Comparison of ENCODE assay signal across 28 cellular contexts in genomic region chr10:31304261-31304970, GRCh38. TPM values are rescaled to one million over a fixed set of nuclear protein-coding genes. Genes with fewer than 3 reads are reported as not detected.
DNase-seq lines count a peak whose midpoint lies in the region; ATAC-seq, FAIRE-seq and TF ChIP-seq lines count a peak whose summit lies in the region.
"Had no signal": no experiment of that assay in that cellular context is flagged by ENCODE, and none has a peak within 500 bp of the region (broad histone marks: within the 10 kb centered on the region; RNA-seq: fewer than 3 reads in every experiment).

No MANE protein-coding gene starts in this region.

- dilution Hi-C loops in IMR-90 (cut with HindIII; ENCODE audit: low sequenced_read_pairs, unreplicated experiment): no loop called here

- H2AK9ac ChIP-seq in IMR-90 (replicated peaks; ENCODE audit: low read depth, low read length, poor library complexity): no peak overlapping the region

- H3K36me3 ChIP-seq in ACC112 (ENCODE audit: insufficient read depth, low read length) (no peaks in the 10 kb centered on the region), IMR-90 (ENCODE audit: control insufficient read depth, insufficient read depth, low read length) (0 out of 2 replicates have a peak, but pooled peaks cover 2% of the 10 kb centered on the region), K562 (ENCODE audit: control insufficient read depth, insufficient read depth, low read length) (no peaks in the 10 kb centered on the region)
- H3K36me3 ChIP-seq: neutrophil, upper lobe of left lung had no signal

- H2BK5ac ChIP-seq in IMR-90 (ENCODE audit: low read depth, low read length, poor library complexity, severe bottlenecking): peak overlapping the region; percentile 89

- TF ChIP-seq POLR2A in IMR-90 (IDR thresholded peaks at IDR 0.05; ENCODE audit: low read depth, low read length) (no peak), K562 (conservative IDR thresholded peaks at IDR 0.05) (no peak)

- WGBS in IMR-90 (ENCODE audit: extremely low coverage in 2 of 2, insufficient read length in 1 of 2), 2 experiments: 67% methylated on average over 1 of the region's 6 CpGs; no CpG with 5 or more reads in 1 of the 2 experiments
- WGBS in K562 (ENCODE audit: insufficient coverage, low coverage, missing lambda C conversion rate): 0% methylated on average over 6 of the region's 6 CpGs

- H4K8ac ChIP-seq in IMR-90 (ENCODE audit: low read depth in 2 of 2, low read length in 2 of 2): peak overlapping the region in 1 of 2 experiments; percentile 55; a peak in 2 of 4 replicates

- peak overlapping the region; percentile 52; the same call in 1 of the 3 replicates for H2BK15ac ChIP-seq in IMR-90 (ENCODE audit: low read depth, low read length)

- TF ChIP-seq CTCF in IMR-90 (conservative IDR thresholded peaks at IDR 0.05; ENCODE audit: low read depth, low read length) (no peak), K562 (IDR thresholded peaks at IDR 0.05 in 2 of 3, conservative IDR thresholded peaks at IDR 0.05 in 1 of 3; ENCODE audit: insufficient read depth in 2 of 3, low read depth in 1 of 3, low read length in 3 of 3) (no peak), foreskin fibroblast (IDR thresholded peaks at IDR 0.05; ENCODE audit: low read depth, low read length) (no peak)

- peak overlapping the region; percentile 80 for H2BK120ac ChIP-seq in IMR-90 (ENCODE audit: low read depth, low read length)

- no peak for FAIRE-seq in K562 (lab: Jason Lieb, UNC)
- FAIRE-seq: A549, GM12891 had no signal

- intact Hi-C loops in IMR-90 (cut with micrococcal nuclease): loop anchor here (5.0 kb wide), 1 partner anchor 162 kb away; no protein-coding TSS in a partner anchor
- intact Hi-C loops in K562 (cut with micrococcal nuclease): no loop called here

- no peaks in the 10 kb centered on the region for H3K9me3 ChIP-seq in IMR-90 (ENCODE audit: control insufficient read depth, insufficient read depth, low read length)
- H3K9me3 ChIP-seq in K562 (replicated peaks; ENCODE audit: control insufficient read depth, insufficient read depth, low read depth, low read length): no peaks in the 10 kb centered on the region
- H3K9me3 ChIP-seq: A549, Caco-2, neutrophil, psoas muscle, upper lobe of left lung had no signal

- peak overlapping the region; percentile 24; the same call in 1 of the 2 replicates for H3K4me2 ChIP-seq in IMR-90 (ENCODE audit: low read depth, low read length)
- H3K4me2 ChIP-seq in K562 (ENCODE audit: insufficient read depth, low read length): no peak overlapping the region
- H3K4me2 ChIP-seq: A549 had no signal

- peak overlapping the region; percentile 82 for H3K23ac ChIP-seq in IMR-90 (ENCODE audit: low read depth, low read length)

- H3K56ac ChIP-seq in IMR-90 (ENCODE audit: extremely low read depth, insufficient read depth, low read length): peak overlapping the region; percentile 63; the same call in 1 of the 2 replicates

- in situ Hi-C loops in IMR-90 (cut with MboI; ENCODE audit: low sequenced_read_pairs): no loop called here
- in situ Hi-C loops in K562 (cut with MboI): no loop called here

- peak overlapping the region; percentile 73; the same call in 1 of the 2 replicates for H2AK5ac ChIP-seq in IMR-90 (ENCODE audit: low read depth, low read length)

- peak overlapping the region; percentile 91 for H2BK20ac ChIP-seq in IMR-90 (ENCODE audit: low read depth, low read length)

- H2AFZ ChIP-seq in ACC112 (ENCODE audit: low read length, unreplicated experiment) (no peak overlapping the region), IMR-90 (replicated peaks; ENCODE audit: low read length, poor library complexity) (no peak overlapping the region), K562 (ENCODE audit: low read depth, low read length) (no peak overlapping the region)

- BruUV-seq in IMR-90 (replicated peaks; lab: Mats Ljungman, UMichigan) (no TSS peak), K562 (replicated peaks; lab: Mats Ljungman, UMichigan) (no TSS peak)

- DNase-seq in IMR-90 (peak; percentile 56), K562 (ENCODE audit: extremely low read depth in 1 of 4, low spot score in 3 of 4) (no peak), foreskin fibroblast (peak; percentile 47 to 67), DMS53 treated with DMSO at 0.1 percent for 48 hours (lab: John Stamatoyannopoulos, UW; ENCODE audit: unreplicated experiment) (no peak), NCI-H1417 (lab: John Stamatoyannopoulos, UW) (no peak)
- DNase-seq: activated CD4-positive, alpha-beta T cell treated with anti-CD3 and anti-CD28 coated beads for 36 hours; activated CD8-positive, alpha-beta memory T cell treated with anti-CD3 and anti-CD28 coated beads for 24 hours; activated gamma-delta T cell treated with Interleukin-2 at 50 U/mL for 16 hours; activated naive CD8-positive, alpha-beta T cell treated with anti-CD3 and anti-CD28 coated beads, Interleukin-2, amount 50 U/mL, for 24 hours; activated T-cell treated with anti-CD3 and anti-CD28 coated beads, Interleukin-2, amount 50 U/mL, for 1 hour; Caco-2; endodermal cell; heart right ventricle; KBM-7; MV-4-11; NCI-H1694; psoas muscle; stimulated activated CD4-positive, alpha-beta T cell treated with anti-CD3 and anti-CD28 coated beads, Interleukin-1b, Interleukin-23, amount 100 ng/mL, for 48 hours; upper lobe of left lung had no signal

- H3K4me3 ChIP-seq in ACC112 (ENCODE audit: low read depth, low read length): no peak overlapping the region
- H3K4me3 ChIP-seq in IMR-90 (ENCODE audit: insufficient read depth, low read depth, low read length): no peak overlapping the region
- no peak overlapping the region for H3K4me3 ChIP-seq in K562
- H3K4me3 ChIP-seq in foreskin fibroblast (ENCODE audit: low read depth in 1 of 2, low read length in 2 of 2): no peak overlapping the region
- H3K4me3 ChIP-seq: A549, coronary artery, heart right ventricle, psoas muscle, skin epidermis, upper lobe of left lung had no signal

- H3K18ac ChIP-seq in IMR-90 (ENCODE audit: low read depth, low read length): peak overlapping the region; percentile 80

- H4K91ac ChIP-seq in IMR-90 (ENCODE audit: insufficient read depth, low read depth, low read length): peak overlapping the region; percentile 16

- H4K20me1 ChIP-seq in IMR-90 (ENCODE audit: insufficient read depth, low read length): no peaks in the 10 kb centered on the region
- H4K20me1 ChIP-seq in K562 (replicated peaks; ENCODE audit: control insufficient read depth, insufficient read depth, low read length): no peaks in the 10 kb centered on the region

- H3K9me1 ChIP-seq in IMR-90 (ENCODE audit: insufficient read depth, low read length) (no peaks in the 10 kb centered on the region), K562 (ENCODE audit: control insufficient read depth, insufficient read depth, low read length) (no peaks in the 10 kb centered on the region)

- peaks cover 9% of the 10 kb centered on the region for H3K4me1 ChIP-seq in ACC112 (ENCODE audit: control insufficient read depth, insufficient read depth, low read length, unreplicated experiment)
- peaks cover 6% of the 10 kb centered on the region; the same call in 1 of the 2 replicates for H3K4me1 ChIP-seq in IMR-90 (ENCODE audit: control insufficient read depth, insufficient read depth, low read length)
- H3K4me1 ChIP-seq in K562 (replicated peaks in 1 of 2; ENCODE audit: control insufficient read depth in 2 of 2, insufficient read depth in 2 of 2, low read length in 2 of 2): no peaks in the 10 kb centered on the region
- H3K4me1 ChIP-seq: A549, Caco-2, psoas muscle had no signal

- CTCF ChIA-PET in IMR-90 (lab: Yijun Ruan, JAX) (no interaction called here), K562 (lab: Yijun Ruan, JAX; ENCODE audit: low intra/inter-chr PET ratio) (no interaction called here)

- TF ChIP-seq RAD21 in IMR-90 (IDR thresholded peaks at IDR 0.05; ENCODE audit: low read length) (no peak), K562 (CRISPR knock-in tag; conservative IDR thresholded peaks at IDR 0.05 in 1 of 2, IDR thresholded peaks at IDR 0.05 in 1 of 2) (no peak)

- no peak for TF ChIP-seq EP300 in K562 (IDR thresholded peaks at IDR 0.05; ENCODE audit: low read length)

- H3K79me1 ChIP-seq in IMR-90 (ENCODE audit: low read depth in 1 of 2, low read length in 2 of 2): 0 out of 4 replicates have a peak, but pooled peaks cover 0 to 5% of the 10 kb centered on the region in 2 experiments

- H4K5ac ChIP-seq in IMR-90 (ENCODE audit: low read depth, low read length): peak overlapping the region; percentile 75; the same call in 1 of the 2 replicates

- POLR2A ChIA-PET in IMR-90 (lab: Charles Lee; ENCODE audit: unreplicated experiment): no interaction called here
- POLR2A ChIA-PET in K562 (lab: Yijun Ruan, JAX): no interaction called here

- peak overlapping the region; percentile 68 for H3K4ac ChIP-seq in IMR-90 (ENCODE audit: low read depth, low read length)

- ATAC-seq in IMR-90 (ENCODE audit: low read depth) (peak; percentile 61), K562 (no peak), HG03521 (IDR thresholded peaks at IDR 0.05; ENCODE audit: unreplicated experiment) (no peak), HG03025 (IDR thresholded peaks at IDR 0.05; ENCODE audit: low FRiP score, unreplicated experiment) (no peak)
- ATAC-seq: A549; activated CD4-positive, alpha-beta T cell treated with anti-CD3 and anti-CD28 coated beads for 36 hours; activated naive CD8-positive, alpha-beta T cell treated with anti-CD3 and anti-CD28 coated beads, Interleukin-2, amount 50 U/mL, for 24 hours; heart right ventricle; left lobe of liver; psoas muscle had no signal

- no peaks in the 10 kb centered on the region for H3K79me2 ChIP-seq in ACC112 (ENCODE audit: control insufficient read depth, insufficient read depth, low read length, unreplicated experiment)
- no peaks in the 10 kb centered on the region for H3K79me2 ChIP-seq in K562 (ENCODE audit: control insufficient read depth, insufficient read depth, low read length)

- H3K27me3 ChIP-seq in ACC112 (ENCODE audit: insufficient read depth, low read length) (no peaks in the 10 kb centered on the region), IMR-90 (ENCODE audit: control insufficient read depth, insufficient read depth, low read length) (no peaks in the 10 kb centered on the region), K562 (ENCODE audit: control insufficient read depth in 2 of 2, insufficient read depth in 2 of 2, low read length in 2 of 2) (no peaks in the 10 kb centered on the region)
- H3K27me3 ChIP-seq: heart right ventricle, neutrophil, upper lobe of left lung had no signal

- H3K9ac ChIP-seq in IMR-90 (ENCODE audit: low read depth, low read length) (no peak overlapping the region; the same call in 1 of the 2 replicates), K562 (ENCODE audit: insufficient read depth in 1 of 2, low read depth in 2 of 2, low read length in 2 of 2) (no peak overlapping the region)

- H3K27ac ChIP-seq in ACC112 (ENCODE audit: low read depth, low read length) (peak overlapping the region; percentile 18), IMR-90 (ENCODE audit: insufficient read depth, low read length) (peak overlapping the region; percentile 58), K562 (ENCODE audit: extremely low read depth, low read depth, low read length) (no peak overlapping the region)
- H3K27ac ChIP-seq: A549, coronary artery, heart right ventricle, neutrophil, psoas muscle, skin epidermis, upper lobe of left lung had no signal

- peak overlapping the region; percentile 59; the same call in 1 of the 2 replicates for H3K14ac ChIP-seq in IMR-90 (replicated peaks; ENCODE audit: low read depth, low read length)

RNA-seq across cellular contexts. Expression of gene ZEB1, which starts 14.6 kb away (rescaled TPM):
- total RNA-seq in IMR-90 (2012; rRNA removed): 108 and 139 TPM in 2 replicates
- polyA plus RNA-seq in IMR-90 (2012; rRNA removed): 21.7 and 23.7 TPM in 2 replicates
- 5.6 and 6.0 TPM in 2 replicates for polyA plus RNA-seq in IMR-90 (2012; cell fraction: cytosol; rRNA removed)
- 8.5 and 80.1 TPM in 2 replicates for polyA plus RNA-seq in IMR-90 (2012; cell fraction: nucleus; rRNA removed; ENCODE audit: low replicate concordance)
- 5.3 and 22.2 TPM in 2 replicates for total RNA-seq in K562 (2011; cell fraction: chromatin; rRNA removed; ENCODE audit: low replicate concordance)
- total RNA-seq in K562 (2011; cell fraction: nucleolus; rRNA removed): 2.7 and 6.1 TPM in 2 replicates
- 10.0 and 20.7 TPM in 2 replicates for total RNA-seq in K562 (2011; cell fraction: nucleoplasm; rRNA removed)
- 3.3 and 3.8 TPM in 2 replicates for total RNA-seq in K562 (2014; rRNA removed)
- 8.4 and 10.3 TPM in 2 replicates for total RNA-seq in K562 (2014; rRNA removed; fragmentation: Illumina TruSeq; extraction: Trizol)
- total RNA-seq in K562 (2015; rRNA removed; fragmentation: Illumina TruSeq; extraction: Trizol): 6.6 and 7.8 TPM in 2 replicates
- 6.6 and 7.0 TPM in 2 replicates for total RNA-seq in K562 (2021)
- 4.3 and 4.9 TPM in 2 replicates for polyA plus RNA-seq in K562 (2011; rRNA removed)
- polyA plus RNA-seq in K562 (2011; cell fraction: cytosol; rRNA removed): 0.69 and 1.5 TPM in 2 replicates
- polyA plus RNA-seq in K562 (2011; cell fraction: nucleus; rRNA removed): 4.0 and 4.4 TPM in 2 replicates
- 3.2 and 4.1 TPM in 2 replicates for polyA plus RNA-seq in K562 (2012)
- polyA plus RNA-seq in K562 (2014; fragmentation: Illumina TruSeq; extraction: Trizol): 4.9 and 5.7 TPM in 2 replicates
- 1 to 10 TPM; 3.4 to 4.6 TPM for polyA plus RNA-seq in K562 (2014; fragmentation: Nextera tagmentation; extraction: Ambion mirVana)
- 2.1 and 2.9 TPM in 2 replicates for polyA plus RNA-seq in K562 (2014; rRNA removed)
- 24.4 and 33.0 TPM in 2 replicates for polyA minus RNA-seq in K562 (2011; rRNA and poly(A)+ RNA removed)
- 3.7 and 8.3 TPM in 2 replicates for polyA minus RNA-seq in K562 (2011; cell fraction: cytosol; rRNA and poly(A)+ RNA removed)
- 8.9 and 24.9 TPM in 2 replicates for polyA minus RNA-seq in K562 (2011; cell fraction: nucleus; rRNA and poly(A)+ RNA removed)
- total RNA-seq: Caco-2 had no signal

Comparison
In these comparisons a context has a peak if more than half of its experiments do, and no peak if none do; other contexts are left out.
1. DNase-seq: peak in IMR-90 (single experiment) and foreskin fibroblast (2 of 2); none in K562 (0 of 4), DMS53 treated with DMSO at 0.1 percent for 48 hours (single experiment) and NCI-H1417 (0 of 3).